Comparison of ENCODE assay signal across 12 cellular contexts in genomic region chr1:108533351-108534083, GRCh38. TPM values are rescaled to one million over a fixed set of nuclear protein-coding genes. Genes with fewer than 3 reads are reported as not detected.
DNase-seq lines count a peak whose midpoint lies in the region; ATAC-seq and TF ChIP-seq lines count a peak whose summit lies in the region.
"Had no signal": no experiment of that assay in that cellular context is flagged by ENCODE, and none has a peak within 500 bp of the region (broad histone marks: within the 10 kb centered on the region; RNA-seq: fewer than 3 reads in every experiment).

No MANE protein-coding gene starts in this region.

- CTCF ChIA-PET in GM10248 (lab: Yijun Ruan, JAX): interaction anchor here (0.7 to 4.0 kb wide), 8 partner anchors 9 to 27 kb away, joined by 3 to 30 read pairs (median 4); partner anchors contain the start of gene EEIG2

- H3K4me3 Mint-ChIP-seq in glutamatergic neuron (ENCODE audit: unreplicated experiment): no peak overlapping the region
- H3K4me3 Mint-ChIP-seq: HFFc6, neural crest cell had no signal

- peaks cover 4% of the 10 kb centered on the region for H3K36me3 Mint-ChIP-seq in glutamatergic neuron (ENCODE audit: unreplicated experiment)

- DNase-seq in GM10248 (ENCODE audit: extremely low spot score) (peak; percentile 43), glutamatergic neuron (no peak), NCI-H748 (lab: John Stamatoyannopoulos, UW; ENCODE audit: unreplicated experiment) (no peak), nucleus accumbens (lab: John Stamatoyannopoulos, UW) (no peak), NCI-H774 (lab: John Stamatoyannopoulos, UW) (no peak)
- DNase-seq: activated effector memory CD4-positive, alpha-beta T cell treated with anti-CD3 and anti-CD28 coated beads, Interleukin-2, amount 50 U/mL, for 16 hours; COR-L47; HFFc6 had no signal

- peaks cover 11% of the 10 kb centered on the region for H3K4me1 Mint-ChIP-seq in glutamatergic neuron (ENCODE audit: low read depth, unreplicated experiment)
- H3K4me1 Mint-ChIP-seq: neural crest cell had no signal

- peaks cover 2% of the 10 kb centered on the region for H3K27me3 Mint-ChIP-seq in glutamatergic neuron (ENCODE audit: unreplicated experiment)

- peak; percentile 60 for ATAC-seq in GM21360 (IDR thresholded peaks at IDR 0.05; ENCODE audit: unreplicated experiment)
- peak; percentile 37 for ATAC-seq in HG03565 (IDR thresholded peaks at IDR 0.05; ENCODE audit: unreplicated experiment)
- no peak for ATAC-seq in GM19324 (IDR thresholded peaks at IDR 0.05; ENCODE audit: low FRiP score, unreplicated experiment)

- peak overlapping the region; percentile 23 for H3K27ac Mint-ChIP-seq in glutamatergic neuron (ENCODE audit: unreplicated experiment)
- H3K27ac Mint-ChIP-seq: HFFc6 had no signal

- POLR2A ChIA-PET in GM10248 (lab: Yijun Ruan, JAX): no interaction called here

- TF ChIP-seq CTCF in GM10248 (IDR thresholded peaks at IDR 0.05; ENCODE audit: control extremely low read depth, extremely low read depth, low read depth, missing control alignments): no peak
- no peak for TF ChIP-seq CTCF in glutamatergic neuron (IDR thresholded peaks at IDR 0.05; ENCODE audit: partially characterized antibody, unreplicated experiment)

- peaks cover 8% of the 10 kb centered on the region for H3K9me3 Mint-ChIP-seq in glutamatergic neuron (ENCODE audit: unreplicated experiment)
- H3K9me3 Mint-ChIP-seq: HFFc6 had no signal

RNA-seq across cellular contexts. Expression of gene EEIG2, which starts 26.4 kb away (rescaled TPM):
- total RNA-seq in glutamatergic neuron (ENCODE audit: unreplicated experiment): 93.1 TPM
